ENCODE assay signal across 16 cellular contexts in the genomic region with DNA sequence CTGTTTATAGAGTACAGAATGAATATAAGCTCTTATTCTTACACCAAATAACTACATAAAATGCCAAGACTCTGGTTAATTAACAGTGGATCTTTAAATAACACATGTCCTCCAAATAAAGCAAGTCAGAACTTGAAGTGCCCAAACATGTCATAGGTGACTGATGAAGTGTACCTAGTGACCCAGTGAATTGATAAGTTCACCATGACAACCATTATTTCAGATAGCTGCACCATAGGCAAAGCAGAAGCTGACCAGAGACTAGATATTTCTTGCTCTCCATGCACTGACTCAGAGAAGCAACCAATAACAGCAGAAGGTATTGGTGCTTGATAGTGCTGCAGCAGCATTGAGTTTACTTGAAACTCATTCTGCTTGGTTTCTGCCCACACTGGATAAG.
DNase-seq lines count a peak whose midpoint lies in the region; ATAC-seq and TF ChIP-seq lines count a peak whose summit lies in the region.
"Had no signal": no experiment of that assay in that cellular context is flagged by ENCODE, and none has a peak within 500 bp of the region (broad histone marks: within the 10 kb centered on the region; RNA-seq: fewer than 3 reads in every experiment).

No MANE protein-coding gene starts in this region.

- no peaks in the 10 kb centered on the region for H3K36me3 ChIP-seq in heart right ventricle
- H3K36me3 ChIP-seq: BE2C had no signal

- ATAC-seq in Right ventricle myocardium superior (ENCODE audit: poor library complexity) (peak; percentile 67), heart right ventricle (no peak), activated B cell treated with CpG ODN at 0.5 μM for 24 hours (ENCODE audit: low read depth) (no peak), left lobe of liver (peak; percentile 54), HG02571 (IDR thresholded peaks at IDR 0.05; ENCODE audit: unreplicated experiment) (no peak), HG03135 (IDR thresholded peaks at IDR 0.05; ENCODE audit: unreplicated experiment) (no peak)
- ATAC-seq: CD8-positive, alpha-beta T cell; HCT116 had no signal

- no peaks in the 10 kb centered on the region for H3K9me3 Mint-ChIP-seq in activated B cell treated with CpG ODN at 0.5 μM for 24 hours
- H3K9me3 Mint-ChIP-seq: CD8-positive, alpha-beta T cell had no signal

- POLR2A ChIA-PET in activated B cell treated with CpG ODN at 0.5 μM for 24 hours (lab: Charles Lee): interaction anchor here (0.5 to 0.6 kb wide), 2 partner anchors 87 to 847 kb away, joined by 3 to 4 read pairs; no protein-coding TSS in a partner anchor

- peaks cover 0 to 9% (median 0%) of the 10 kb centered on the region in 11 donors for H3K9me3 ChIP-seq in heart right ventricle
- H3K9me3 ChIP-seq: BE2C had no signal

- H3K4me3 Mint-ChIP-seq in activated B cell treated with CpG ODN at 0.5 μM for 24 hours: no peak overlapping the region
- H3K4me3 Mint-ChIP-seq: CD8-positive, alpha-beta T cell had no signal

- H3K27ac Mint-ChIP-seq in activated B cell treated with CpG ODN at 0.5 μM for 24 hours: peak overlapping the region; percentile 24
- H3K27ac Mint-ChIP-seq: CD8-positive, alpha-beta T cell had no signal

- TF ChIP-seq CTCF in heart right ventricle (IDR thresholded peaks at IDR 0.05) (no peak), activated B cell treated with CpG ODN at 0.5 μM for 24 hours (IDR thresholded peaks at IDR 0.05) (no peak)

- H3K36me3 Mint-ChIP-seq in activated B cell treated with CpG ODN at 0.5 μM for 24 hours (ENCODE audit: low read depth): no peaks in the 10 kb centered on the region
- H3K36me3 Mint-ChIP-seq: CD8-positive, alpha-beta T cell had no signal

- CTCF ChIA-PET in activated B cell treated with CpG ODN at 0.5 μM for 24 hours (lab: Charles Lee): no interaction called here

- DNase-seq in Right ventricle myocardium superior (no peak), heart right ventricle (no peak), activated B cell treated with CpG ODN at 0.5 μM for 24 hours (no peak), left lobe of liver (ENCODE audit: low spot score) (no peak), cerebellum (ENCODE audit: low spot score) (no peak)
- DNase-seq: BE2C; CD8-positive, alpha-beta T cell; COR-L47; DMS153; GF-D8; GM23248; IMR-90 had no signal

- no peak overlapping the region for H3K27ac ChIP-seq in heart right ventricle
- H3K27ac ChIP-seq: C4-2B, GM23248 had no signal

- intact Hi-C loops in Right ventricle myocardium superior (cut with DNase I): loop anchor here (10.0 kb wide), 2 partner anchors 195 to 455 kb away; a partner anchor contains a TSS
- intact Hi-C loops in heart right ventricle (cut with DNase I): loop anchor here in 7 of 10 donors (10.0 kb wide), 8 partner anchors 65 to 905 kb away; a partner anchor contains a TSS
- intact Hi-C loops in activated B cell treated with CpG ODN at 0.5 μM for 24 hours (cut with micrococcal nuclease): loop anchor here (10.0 kb wide), 2 partner anchors 615 to 905 kb away; no protein-coding TSS in a partner anchor

- no peak overlapping the region for H3K4me3 ChIP-seq in heart right ventricle
- H3K4me3 ChIP-seq: GM23248 had no signal

- peaks cover 3% of the 10 kb centered on the region for H3K4me1 Mint-ChIP-seq in activated B cell treated with CpG ODN at 0.5 μM for 24 hours

- no peaks in the 10 kb centered on the region for H3K27me3 ChIP-seq in heart right ventricle
- H3K27me3 ChIP-seq: BE2C had no signal

- no peaks in the 10 kb centered on the region for H3K27me3 Mint-ChIP-seq in activated B cell treated with CpG ODN at 0.5 μM for 24 hours

- H3K4me1 ChIP-seq in heart right ventricle: no peaks in the 10 kb centered on the region
- H3K4me1 ChIP-seq: BE2C had no signal

Comparison
In these comparisons a context has a peak if more than half of its experiments do, and no peak if none do; other contexts are left out.
1. ATAC-seq: peak in Right ventricle myocardium superior (single experiment) and left lobe of liver (single experiment); none in heart right ventricle (0 of 8), activated B cell treated with CpG ODN at 0.5 μM for 24 hours (single experiment), HG02571 (single experiment) and HG03135 (single experiment).